10 cellular contexts compared by ENCODE assay signal in genomic region chr17:6427284-6427781, GRCh38. TPM values are rescaled to one million over a fixed set of nuclear protein-coding genes. Genes with fewer than 3 reads are reported as not detected.
DNase-seq lines count a peak whose midpoint lies in the region; ATAC-seq, FAIRE-seq and TF ChIP-seq lines count a peak whose summit lies in the region.
"Had no signal": no experiment of that assay in that cellular context is flagged by ENCODE, and none has a peak within 500 bp of the region (broad histone marks: within the 10 kb centered on the region; RNA-seq: fewer than 3 reads in every experiment).

No MANE protein-coding gene starts in this region.

- H3K9ac ChIP-seq in keratinocyte (ENCODE audit: control insufficient read depth, extremely low read depth, insufficient read depth, low read length): no peak overlapping the region

- no peak for ATAC-seq in left cardiac atrium

- H3K4me3 ChIP-seq in AG09309 (ENCODE audit: control insufficient read depth, low read depth, low read length) (peak overlapping the region; percentile 13), keratinocyte (ENCODE audit: control insufficient read depth in 2 of 3, extremely low read depth in 1 of 3, insufficient read depth in 2 of 3, low read depth in 1 of 3, low read length in 3 of 3) (no peak overlapping the region), MG63 (no peak overlapping the region)
- H3K4me3 ChIP-seq: skin epidermis had no signal

- POLR2A ChIA-PET in activated CD4-positive, alpha-beta memory T cell treated with anti-CD3 and anti-CD28 coated beads for 36 hours (lab: Charles Lee): no interaction called here

- dilution Hi-C loops in keratinocyte (cut with MboI; ENCODE audit: extremely low pct_ligation_motif_present, low sequenced_read_pairs): no loop called here

- H3K79me2 ChIP-seq in keratinocyte (ENCODE audit: control insufficient read depth, insufficient read depth, low read length): no peaks in the 10 kb centered on the region

- no peak overlapping the region for H2AFZ ChIP-seq in keratinocyte (ENCODE audit: control insufficient read depth, low read length)

- H3K4me3 Mint-ChIP-seq in activated CD4-positive, alpha-beta memory T cell treated with anti-CD3 and anti-CD28 coated beads for 36 hours: peak overlapping the region; percentile 11

- peaks cover 17% of the 10 kb centered on the region for H3K4me1 Mint-ChIP-seq in activated CD4-positive, alpha-beta memory T cell treated with anti-CD3 and anti-CD28 coated beads for 36 hours (ENCODE audit: low read depth)

- H3K27me3 ChIP-seq in keratinocyte (ENCODE audit: control insufficient read depth, extremely low read depth, insufficient read depth, low read length) (peaks cover 3% of the 10 kb centered on the region), MG63 (no peaks in the 10 kb centered on the region)

- DNase-seq in AG09309 (ENCODE audit: low read depth) (peak; percentile 11), HT1080 (ENCODE audit: low read depth) (peak; percentile 31), keratinocyte (ENCODE audit: low read depth, low spot score) (no peak), NCI-H1436 treated with DMSO at 0.1 percent for 48 hours (lab: John Stamatoyannopoulos, UW) (no peak), MG63 (no peak), NCI-H345 (lab: John Stamatoyannopoulos, UW) (no peak), left cardiac atrium (no peak)
- DNase-seq in activated CD4-positive, alpha-beta memory T cell treated with anti-CD3 and anti-CD28 coated beads for 36 hours: peak; percentile 71

- no peaks in the 10 kb centered on the region for H3K9me1 ChIP-seq in keratinocyte (ENCODE audit: control insufficient read depth, extremely low read depth, insufficient read depth, low read length)

- peak overlapping the region; percentile 38 for H3K4me2 ChIP-seq in keratinocyte (ENCODE audit: control insufficient read depth, extremely low read depth, insufficient read depth, low read depth, low read length)

- CTCF ChIA-PET in activated CD4-positive, alpha-beta memory T cell treated with anti-CD3 and anti-CD28 coated beads for 36 hours (lab: Charles Lee): interaction anchor here (1.3 kb wide), 1 partner anchor 840 kb away, joined by 4 read pairs; no protein-coding TSS in a partner anchor

- H3K4me1 ChIP-seq in keratinocyte (ENCODE audit: control insufficient read depth, extremely low read depth, insufficient read depth, low read length): no peaks in the 10 kb centered on the region

- peaks cover 6% of the 10 kb centered on the region for H3K36me3 Mint-ChIP-seq in activated CD4-positive, alpha-beta memory T cell treated with anti-CD3 and anti-CD28 coated beads for 36 hours

- peaks cover 1% of the 10 kb centered on the region for H4K20me1 ChIP-seq in keratinocyte (ENCODE audit: control insufficient read depth, extremely low read depth, insufficient read depth, low read length)

- H3K36me3 ChIP-seq in keratinocyte (ENCODE audit: control insufficient read depth in 2 of 2, extremely low read depth in 1 of 2, insufficient read depth in 2 of 2, low read length in 2 of 2): no peaks in the 10 kb centered on the region
- H3K36me3 ChIP-seq in MG63: no peaks in the 10 kb centered on the region

- intact Hi-C loops in activated CD4-positive, alpha-beta memory T cell treated with anti-CD3 and anti-CD28 coated beads for 36 hours (cut with micrococcal nuclease): no loop called here
- intact Hi-C loops in left cardiac atrium (cut with DNase I): no loop called here

- peaks cover 18% of the 10 kb centered on the region for H3K9me3 Mint-ChIP-seq in activated CD4-positive, alpha-beta memory T cell treated with anti-CD3 and anti-CD28 coated beads for 36 hours

- FAIRE-seq in keratinocyte (lab: Jason Lieb, UNC): no peak
- FAIRE-seq: endometrium had no signal

- peak; percentile 6 for TF ChIP-seq CTCF in AG09309 (IDR thresholded peaks at IDR 0.05; ENCODE audit: control insufficient read depth, insufficient read depth, low read depth, low read length, missing control alignments)
- no peak for TF ChIP-seq CTCF in keratinocyte (optimal IDR thresholded peaks at IDR 0.05 in 1 of 3, IDR thresholded peaks at IDR 0.05 in 1 of 3, conservative IDR thresholded peaks at IDR 0.05 in 1 of 3; ENCODE audit: extremely low read depth in 1 of 3, insufficient read depth in 2 of 3, low read length in 3 of 3)

- H3K9me3 ChIP-seq in keratinocyte (ENCODE audit: control insufficient read depth, low read depth, low read length): no peaks in the 10 kb centered on the region
- no peaks in the 10 kb centered on the region for H3K9me3 ChIP-seq in MG63

- peak overlapping the region; percentile 42 for H3K27ac Mint-ChIP-seq in activated CD4-positive, alpha-beta memory T cell treated with anti-CD3 and anti-CD28 coated beads for 36 hours

- no peak overlapping the region for H3K27ac ChIP-seq in keratinocyte (ENCODE audit: control insufficient read depth, insufficient read depth, low read length)
- H3K27ac ChIP-seq: skin epidermis had no signal

- peaks cover 8% of the 10 kb centered on the region for H3K27me3 Mint-ChIP-seq in activated CD4-positive, alpha-beta memory T cell treated with anti-CD3 and anti-CD28 coated beads for 36 hours

RNA-seq across cellular contexts. Expression of gene AIPL1, which starts 7.6 kb away (rescaled TPM):
- not detected in 2 replicates for total RNA-seq in HT1080 (2014; rRNA removed; shearing (Covaris generic))
- not detected in 2 replicates for polyA plus RNA-seq in HT1080 (2015; cell fraction: cytosol; rRNA removed)
- polyA plus RNA-seq in HT1080 (2015; cell fraction: nucleus; rRNA removed): not detected in 2 replicates
- total RNA-seq in activated CD4-positive, alpha-beta memory T cell treated with anti-CD3 and anti-CD28 coated beads for 36 hours: not detected
- polyA plus RNA-seq in keratinocyte: not detected in 3 replicates
- not detected for polyA plus RNA-seq in keratinocyte (2011; ENCODE audit: low read depth)
- not detected in 2 replicates for polyA plus RNA-seq in keratinocyte (2011; cell fraction: cytosol; rRNA removed)
- not detected in 2 replicates for polyA plus RNA-seq in keratinocyte (2011; cell fraction: nucleus; rRNA removed)
- polyA plus RNA-seq in keratinocyte (2012; ENCODE audit: low replicate concordance): not detected in 2 replicates
- not detected in 3 replicates for polyA minus RNA-seq in keratinocyte
- polyA minus RNA-seq in keratinocyte (2011; cell fraction: cytosol; rRNA and poly(A)+ RNA removed): not detected
- not detected in 2 replicates for polyA minus RNA-seq in keratinocyte (2011; cell fraction: nucleus; rRNA and poly(A)+ RNA removed)
- total RNA-seq in MG63 (2014; rRNA removed; shearing (Covaris generic); ENCODE audit: low replicate concordance): not detected in 2 replicates
- not detected for total RNA-seq in left cardiac atrium

RNA-seq across cellular contexts. Expression of gene PIMREG, which starts 16.9 kb away (rescaled TPM):
- 12.8 and 12.9 TPM in 2 replicates for total RNA-seq in HT1080 (2014; rRNA removed; shearing (Covaris generic))
- polyA plus RNA-seq in HT1080 (2015; cell fraction: cytosol; rRNA removed): 14.4 and 16.4 TPM in 2 replicates
- polyA plus RNA-seq in HT1080 (2015; cell fraction: nucleus; rRNA removed): 14.0 and 16.5 TPM in 2 replicates
- total RNA-seq in activated CD4-positive, alpha-beta memory T cell treated with anti-CD3 and anti-CD28 coated beads for 36 hours: 10 to 100 TPM; 16.7 to 16.9 TPM
- polyA plus RNA-seq in keratinocyte: 1.7 to 7.5 TPM (median 6.5 TPM) in 3 replicates
- polyA plus RNA-seq in keratinocyte (2011; ENCODE audit: low read depth): not detected
- 1.8 TPM in 2 replicates for polyA plus RNA-seq in keratinocyte (2011; cell fraction: cytosol; rRNA removed)
- polyA plus RNA-seq in keratinocyte (2011; cell fraction: nucleus; rRNA removed): 1.3 TPM in 2 replicates
- 0.44 and 6.0 TPM in 2 replicates for polyA plus RNA-seq in keratinocyte (2012; ENCODE audit: low replicate concordance)
- polyA minus RNA-seq in keratinocyte: 1.2 to 3.3 TPM (median 2.7 TPM) in 3 replicates
- polyA minus RNA-seq in keratinocyte (2011; cell fraction: cytosol; rRNA and poly(A)+ RNA removed): 3.1 TPM
- 0.47 and 0.95 TPM in 2 replicates for polyA minus RNA-seq in keratinocyte (2011; cell fraction: nucleus; rRNA and poly(A)+ RNA removed)
- 41.8 and 46.6 TPM in 2 replicates for total RNA-seq in MG63 (2014; rRNA removed; shearing (Covaris generic); ENCODE audit: low replicate concordance)
- under 1 TPM in 1 of 2 donors, not detected in 1; 0.29 TPM for total RNA-seq in left cardiac atrium

Comparison
In these comparisons a context has a peak if more than half of its experiments do, and no peak if none do; other contexts are left out.
1. DNase-seq: peak in AG09309 (single experiment), HT1080 (single experiment) and activated CD4-positive, alpha-beta memory T cell treated with anti-CD3 and anti-CD28 coated beads for 36 hours (single experiment); none in keratinocyte (single experiment), NCI-H1436 treated with DMSO at 0.1 percent for 48 hours (single experiment), MG63 (single experiment), NCI-H345 (single experiment) and left cardiac atrium (single experiment).
2. RNA of gene PIMREG, which starts 16.9 kb away (total RNA-seq): 41.8 to 46.6 TPM in MG63, 16.7 to 16.9 TPM in activated CD4-positive, alpha-beta memory T cell treated with anti-CD3 and anti-CD28 coated beads for 36 hours and 12.8 to 12.9 TPM in HT1080; 0.29 TPM in left cardiac atrium; every median in the first group is over 10 times any median in the second.